In the genomic region with DNA sequence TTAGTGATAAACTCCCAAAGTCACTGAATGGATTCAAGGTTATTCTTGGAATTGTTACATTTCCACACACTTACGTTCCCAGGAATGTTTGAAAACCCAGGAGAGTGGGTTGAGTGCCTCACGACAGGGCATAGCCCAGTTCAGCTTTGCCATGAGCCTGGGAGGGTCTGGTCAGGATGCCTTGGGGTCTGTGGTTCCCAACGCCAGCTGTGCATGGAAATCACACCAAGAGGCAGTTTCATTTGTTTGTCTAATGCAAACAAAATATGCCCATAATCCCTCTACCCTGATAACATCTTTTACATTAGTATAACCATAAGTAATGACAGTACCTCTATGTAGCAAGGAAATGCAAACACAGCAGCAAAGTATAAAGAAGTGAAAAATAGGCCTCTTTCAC, we compare ENCODE assay signal across 26 cellular contexts. TPM values are rescaled to one million over a fixed set of nuclear protein-coding genes. Genes with fewer than 3 reads are reported as not detected.
"Had no signal": no experiment of that assay in that cellular context is flagged by ENCODE, and none has a peak within 500 bp of the region (broad histone marks: within the 10 kb centered on the region; RNA-seq: fewer than 3 reads in every experiment).

No MANE protein-coding gene starts in this region.

- H3K27me3 ChIP-seq: upper lobe of left lung, vagina had no signal

- DNase-seq: kidney; left colon; left lung; lower lobe of right lung; mammary epithelial cell; mesenchymal stem cell; naive thymus-derived CD8-positive, alpha-beta T cell; nucleus accumbens; pancreas; posterior cingulate gyrus; retina; right cardiac atrium; spleen; stimulated activated CD4-positive, alpha-beta T cell treated with anti-CD3 and anti-CD28 coated beads, Interleukin-1b, Interleukin-23, amount 100 ng/mL, for 48 hours; stimulated activated CD4-positive, alpha-beta T cell treated with anti-CD3 and anti-CD28 coated beads, Interleukin-2, amount 100 ng/mL, for 48 hours; stimulated activated CD4-positive, alpha-beta T cell treated with anti-CD3 and anti-CD28 coated beads, Interleukin-4, amount 100 ng/mL, for 4 hours; stimulated activated CD8-positive, alpha-beta memory T cell treated with anti-CD3 and anti-CD28 coated beads, Interleukin-4, amount 100 ng/mL, for 48 hours; stimulated activated naive CD4-positive, alpha-beta T cell treated with Interleukin-2 at 50 U/mL for 16 hours; stimulated activated naive CD8-positive, alpha-beta T cell treated with anti-CD3 and anti-CD28 coated beads, Interleukin-15, amount 100 ng/mL, for 72 hours; substantia nigra; upper lobe of left lung had no signal

- H3K27ac ChIP-seq: left lung, lower lobe of right lung, pancreas, prostate gland, skin epidermis, spleen, tibial nerve, upper lobe of left lung, vagina had no signal

- H3K4me3 ChIP-seq: left lung, lower lobe of right lung, pancreas, prostate gland, skin epidermis, spleen, tibial nerve, upper lobe of left lung, vagina had no signal

- H3K9me3 ChIP-seq: left lung, lower lobe of right lung, pancreas, prostate gland, spleen, tibial nerve, upper lobe of left lung, vagina had no signal

- H3K4me1 ChIP-seq: left lung, lower lobe of right lung, pancreas, prostate gland, spleen, tibial nerve, upper lobe of left lung, vagina had no signal

- H3K36me3 ChIP-seq: left lung, lower lobe of right lung, pancreas, prostate gland, spleen, tibial nerve, upper lobe of left lung, vagina had no signal

RNA-seq across cellular contexts. Expression of a gene that starts 25.3 kb away (rescaled TPM):
- total RNA-seq: naive thymus-derived CD8-positive, alpha-beta T cell; temporal lobe had no signal
- polyA plus RNA-seq: naive thymus-derived CD8-positive, alpha-beta T cell had no signal
